8 cellular contexts compared by ENCODE assay signal in the genomic region with DNA sequence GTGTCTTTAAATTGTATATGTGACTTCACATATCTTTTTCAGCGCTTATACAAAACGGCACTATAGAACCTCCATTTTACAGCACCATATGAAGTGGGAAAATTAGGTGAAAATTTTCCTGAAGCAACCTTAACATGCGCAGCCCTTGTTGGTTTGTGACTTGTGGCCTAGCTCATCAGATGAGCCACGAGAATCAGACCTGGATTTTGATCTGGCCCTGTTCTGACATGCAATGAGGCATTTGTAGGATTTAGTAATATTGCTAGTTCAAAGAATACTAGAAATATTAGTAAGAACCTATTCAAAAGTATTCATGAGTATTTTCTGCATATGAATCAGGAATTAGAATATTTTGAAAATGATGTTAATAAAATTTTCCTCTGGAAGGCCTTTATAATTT. TPM values are rescaled to one million over a fixed set of nuclear protein-coding genes. Genes with fewer than 3 reads are reported as not detected.
DNase-seq lines count a peak whose midpoint lies in the region; ATAC-seq and TF ChIP-seq lines count a peak whose summit lies in the region.

No MANE protein-coding gene starts in this region.

- peaks cover 7% of the 10 kb centered on the region; the same call in 1 of the 2 replicates for H3K4me1 ChIP-seq in BE2C
- peaks cover 42% of the 10 kb centered on the region for H3K4me1 ChIP-seq in muscle layer of colon (ENCODE audit: insufficient read depth, low read length)
- H3K4me1 ChIP-seq in mucosa of descending colon (ENCODE audit: low read depth) = peaks cover 30% of the 10 kb centered on the region

- intact Hi-C loops in mucosa of descending colon (cut with DNase I, micrococcal nuclease) = no loop called here

- peaks cover 42% of the 10 kb centered on the region for H3K36me3 ChIP-seq in BE2C
- peaks cover 29% of the 10 kb centered on the region for H3K36me3 ChIP-seq in muscle layer of colon (ENCODE audit: insufficient read depth, low read length)
- H3K36me3 ChIP-seq in mucosa of descending colon (ENCODE audit: low read depth) = no peaks in the 10 kb centered on the region

- H3K4me3 ChIP-seq in BE2C (ENCODE audit: low read depth, low read length) (peak overlapping the region; percentile 92), astrocyte of the spinal cord (ENCODE audit: low read depth, low read length) (peak overlapping the region; percentile 92), muscle layer of colon (ENCODE audit: low read depth in 1 of 2, low read length in 2 of 2) (peak overlapping the region in 1 of 2 donors; percentile 85), mucosa of descending colon (no peak overlapping the region)
- peak overlapping the region; percentile 76 for H3K4me3 ChIP-seq in Jurkat, Clone E6-1 (ENCODE audit: low read length)

- H3K27me3 ChIP-seq in BE2C = no peaks in the 10 kb centered on the region
- no peaks in the 10 kb centered on the region for H3K27me3 ChIP-seq in muscle layer of colon (ENCODE audit: control insufficient read depth in 1 of 2, insufficient read depth in 2 of 2, low read length in 2 of 2)

- H3K9me3 ChIP-seq in BE2C (no peaks in the 10 kb centered on the region), muscle layer of colon (ENCODE audit: low read length) (no peaks in the 10 kb centered on the region), mucosa of descending colon (no peaks in the 10 kb centered on the region)

- DNase-seq in BE2C = no peak
- DNase-seq in Jurkat, Clone E6-1 (ENCODE audit: low read depth, low spot score) = no peak
- DNase-seq in astrocyte of the spinal cord (ENCODE audit: low read depth, low spot score) = peak; percentile 17
- DNase-seq in Ammon's horn (ENCODE audit: low spot score) = no peak
- DNase-seq in HK-2 (ENCODE audit: unreplicated experiment) = no peak
- no peak for DNase-seq in mucosa of descending colon
- no peak for DNase-seq in stimulated activated naive CD4-positive, alpha-beta T cell treated with Interleukin-2 at 50 U/mL for 16 hours (lab: John Stamatoyannopoulos, UW)

- peak overlapping the region; percentile 100 for H3K27ac ChIP-seq in muscle layer of colon (ENCODE audit: low read depth, low read length)

- TF ChIP-seq CTCF in BE2C (IDR thresholded peaks at IDR 0.05; ENCODE audit: low read depth, low read length) = no peak
- TF ChIP-seq CTCF in astrocyte of the spinal cord (IDR thresholded peaks at IDR 0.05; ENCODE audit: low read depth, low read length) = no peak
- TF ChIP-seq CTCF in mucosa of descending colon (IDR thresholded peaks at IDR 0.05) = no peak

- no peak for ATAC-seq in mucosa of descending colon

- H3K9ac ChIP-seq in muscle layer of colon (ENCODE audit: low read length) = peak overlapping the region; percentile 36

- in situ Hi-C loops in astrocyte of the spinal cord (cut with HindIII; ENCODE audit: low sequenced_read_pairs) = no loop called here

RNA-seq across cellular contexts. Expression of a gene that starts 2.9 kb away (rescaled TPM):
- polyA plus RNA-seq in BE2C (2012; ENCODE audit: insufficient read depth, insufficient read length, low read depth) = 105 TPM
- polyA plus RNA-seq in Jurkat, Clone E6-1 (2012; ENCODE audit: insufficient read depth, insufficient read length) = 91.3 TPM
- 10 to 100 TPM; 46.7 to 71.1 (median 53.0) TPM for total RNA-seq in mucosa of descending colon

RNA-seq across cellular contexts. Expression of a gene that starts 24.1 kb away (rescaled TPM):
- polyA plus RNA-seq in BE2C (2012; ENCODE audit: insufficient read depth, insufficient read length, low read depth) = 5.6 TPM
- polyA plus RNA-seq in Jurkat, Clone E6-1 (2012; ENCODE audit: insufficient read depth, insufficient read length) = 1.2 TPM
- total RNA-seq in mucosa of descending colon = under 1 TPM; 0.52 to 0.89 (median 0.82) TPM
